In the genomic region with DNA sequence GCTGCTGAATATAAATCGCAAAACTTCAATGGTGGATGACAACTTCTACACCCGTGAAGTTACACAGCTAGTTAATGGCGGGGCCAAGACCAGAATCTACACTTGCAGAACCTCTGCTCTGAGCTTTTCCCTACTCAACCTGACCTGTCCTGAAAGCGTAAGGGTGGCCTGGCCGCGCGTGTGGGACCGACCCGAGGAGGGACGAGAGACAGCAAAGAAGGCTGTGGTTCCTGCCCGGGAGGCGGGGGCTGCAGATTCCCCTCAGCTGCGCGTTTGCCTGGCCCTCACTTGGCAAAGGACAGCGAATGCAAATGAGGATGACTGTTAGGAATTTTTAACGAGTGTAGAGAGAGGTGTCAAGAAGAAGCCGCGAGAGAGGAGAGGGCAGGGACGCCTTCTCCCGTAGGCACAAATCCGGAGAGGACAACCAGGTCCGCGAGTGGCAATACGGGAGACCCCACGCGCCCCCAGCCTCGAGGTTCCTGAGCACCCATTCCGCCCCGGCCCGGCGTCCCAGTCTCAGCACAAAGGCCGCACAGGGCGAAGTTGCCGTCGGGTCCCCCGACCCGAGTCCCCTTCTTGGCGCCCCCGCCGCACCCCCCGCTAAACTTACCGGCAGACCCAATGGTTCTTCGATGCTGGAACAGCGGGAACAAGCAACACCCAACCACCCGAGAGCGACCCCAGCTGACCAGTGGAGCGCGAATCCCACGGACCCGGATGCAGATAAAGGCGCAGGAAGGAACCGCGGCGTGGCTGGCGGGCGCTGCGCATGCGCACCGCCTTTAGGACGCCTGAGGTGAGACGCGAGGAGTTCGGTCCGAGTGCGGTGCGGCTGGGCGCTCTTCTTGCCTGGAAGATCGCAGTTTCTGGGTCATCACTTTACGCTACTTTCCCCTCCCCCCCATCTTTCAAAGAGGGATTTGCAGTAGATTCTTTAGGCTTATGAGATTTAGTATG, we compare ENCODE assay signal across 1 cellular context.
TF ChIP-seq lines count a peak whose summit lies in the region.

Gene GNPDA2 (minus strand): TSS at position 696 of the 960 bp plus-strand sequence. CDS start 4,349 bp downstream, outside the sequence.

TF ChIP-seq in HEK293, 187 proteins besides CTCF, POLR2A, EP300 and RAD21 (continued from another document and continues in another):
- TF ChIP-seq, protein P1, sequence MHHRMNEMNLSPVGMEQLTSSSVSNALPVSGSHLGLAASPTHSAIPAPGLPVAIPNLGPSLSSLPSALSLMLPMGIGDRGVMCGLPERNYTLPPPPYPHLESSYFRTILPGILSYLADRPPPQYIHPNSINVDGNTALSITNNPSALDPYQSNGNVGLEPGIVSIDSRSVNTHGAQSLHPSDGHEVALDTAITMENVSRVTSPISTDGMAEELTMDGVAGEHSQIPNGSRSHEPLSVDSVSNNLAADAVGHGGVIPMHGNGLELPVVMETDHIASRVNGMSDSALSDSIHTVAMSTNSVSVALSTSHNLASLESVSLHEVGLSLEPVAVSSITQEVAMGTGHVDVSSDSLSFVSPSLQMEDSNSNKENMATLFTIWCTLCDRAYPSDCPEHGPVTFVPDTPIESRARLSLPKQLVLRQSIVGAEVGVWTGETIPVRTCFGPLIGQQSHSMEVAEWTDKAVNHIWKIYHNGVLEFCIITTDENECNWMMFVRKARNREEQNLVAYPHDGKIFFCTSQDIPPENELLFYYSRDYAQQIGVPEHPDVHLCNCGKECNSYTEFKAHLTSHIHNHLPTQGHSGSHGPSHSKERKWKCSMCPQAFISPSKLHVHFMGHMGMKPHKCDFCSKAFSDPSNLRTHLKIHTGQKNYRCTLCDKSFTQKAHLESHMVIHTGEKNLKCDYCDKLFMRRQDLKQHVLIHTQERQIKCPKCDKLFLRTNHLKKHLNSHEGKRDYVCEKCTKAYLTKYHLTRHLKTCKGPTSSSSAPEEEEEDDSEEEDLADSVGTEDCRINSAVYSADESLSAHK (tag by site-specific recombination; IDR thresholded peaks at IDR 0.05): no peak
- TF ChIP-seq, protein P2, sequence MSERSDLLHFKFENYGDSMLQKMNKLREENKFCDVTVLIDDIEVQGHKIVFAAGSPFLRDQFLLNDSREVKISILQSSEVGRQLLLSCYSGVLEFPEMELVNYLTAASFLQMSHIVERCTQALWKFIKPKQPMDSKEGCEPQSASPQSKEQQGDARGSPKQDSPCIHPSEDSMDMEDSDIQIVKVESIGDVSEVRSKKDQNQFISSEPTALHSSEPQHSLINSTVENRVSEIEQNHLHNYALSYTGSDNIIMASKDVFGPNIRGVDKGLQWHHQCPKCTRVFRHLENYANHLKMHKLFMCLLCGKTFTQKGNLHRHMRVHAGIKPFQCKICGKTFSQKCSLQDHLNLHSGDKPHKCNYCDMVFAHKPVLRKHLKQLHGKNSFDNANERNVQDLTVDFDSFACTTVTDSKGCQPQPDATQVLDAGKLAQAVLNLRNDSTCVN (tag by site-specific recombination; optimal IDR thresholded peaks at IDR 0.05): peak; percentile 40
- TF ChIP-seq BCL11A (tag by site-specific recombination; IDR thresholded peaks at IDR 0.05; ENCODE audit: low read depth) (no peak), ZNF624 (tag by site-specific recombination; IDR thresholded peaks at IDR 0.05) (no peak), ZFP37 (tag by site-specific recombination; IDR thresholded peaks at IDR 0.05) (0 out of 2 replicates have a peak, but pooled peaks have one; percentile 9), WT1 (tag by site-specific recombination; IDR thresholded peaks at IDR 0.05) (no peak), GLIS1 (tag by site-specific recombination; IDR thresholded peaks at IDR 0.05) (peak; percentile 33; the same call in 1 of the 2 replicates), KLF9 (tag by site-specific recombination; IDR thresholded peaks at IDR 0.05; ENCODE audit: low read depth) (no peak), ZNF529 (tag by site-specific recombination; IDR thresholded peaks at IDR 0.05; ENCODE audit: insufficient replicate concordance) (no peak), PRDM2 (tag by site-specific recombination; IDR thresholded peaks at IDR 0.05; ENCODE audit: borderline replicate concordance) (no peak), ZNF548 (tag by site-specific recombination; IDR thresholded peaks at IDR 0.05) (no peak), PATZ1 (tag by site-specific recombination; IDR thresholded peaks at IDR 0.05) (peak; percentile 67), ZNF514 (tag by site-specific recombination; IDR thresholded peaks at IDR 0.05) (no peak), ZNF621 (tag by site-specific recombination; IDR thresholded peaks at IDR 0.05) (no peak), ZNF521 (tag by site-specific recombination; IDR thresholded peaks at IDR 0.05) (no peak), GLIS2 (tag by site-specific recombination; IDR thresholded peaks at IDR 0.05) (peak; percentile 77), ZNF274 (IDR thresholded peaks at IDR 0.05; ENCODE audit: low read length) (no peak), ZNF274 (tag by site-specific recombination; IDR thresholded peaks at IDR 0.05; ENCODE audit: borderline replicate concordance) (no peak), ZNF501 (tag by site-specific recombination; IDR thresholded peaks at IDR 0.05) (0 out of 2 replicates have a peak, but pooled peaks have one; percentile 64), YY2 (tag by site-specific recombination; IDR thresholded peaks at IDR 0.05) (no peak), ZNF707 (tag by site-specific recombination; IDR thresholded peaks at IDR 0.05) (no peak), ZNF335 (tag by site-specific recombination; conservative IDR thresholded peaks at IDR 0.05) (peak; percentile 64), ZSCAN16 (tag by site-specific recombination; IDR thresholded peaks at IDR 0.05) (no peak), ZNF449 (tag by site-specific recombination; IDR thresholded peaks at IDR 0.05) (peak; percentile 32; the same call in 1 of the 2 replicates), KLF7 (tag by site-specific recombination; IDR thresholded peaks at IDR 0.05; ENCODE audit: borderline replicate concordance) (no peak)
- TF ChIP-seq, protein P3, sequence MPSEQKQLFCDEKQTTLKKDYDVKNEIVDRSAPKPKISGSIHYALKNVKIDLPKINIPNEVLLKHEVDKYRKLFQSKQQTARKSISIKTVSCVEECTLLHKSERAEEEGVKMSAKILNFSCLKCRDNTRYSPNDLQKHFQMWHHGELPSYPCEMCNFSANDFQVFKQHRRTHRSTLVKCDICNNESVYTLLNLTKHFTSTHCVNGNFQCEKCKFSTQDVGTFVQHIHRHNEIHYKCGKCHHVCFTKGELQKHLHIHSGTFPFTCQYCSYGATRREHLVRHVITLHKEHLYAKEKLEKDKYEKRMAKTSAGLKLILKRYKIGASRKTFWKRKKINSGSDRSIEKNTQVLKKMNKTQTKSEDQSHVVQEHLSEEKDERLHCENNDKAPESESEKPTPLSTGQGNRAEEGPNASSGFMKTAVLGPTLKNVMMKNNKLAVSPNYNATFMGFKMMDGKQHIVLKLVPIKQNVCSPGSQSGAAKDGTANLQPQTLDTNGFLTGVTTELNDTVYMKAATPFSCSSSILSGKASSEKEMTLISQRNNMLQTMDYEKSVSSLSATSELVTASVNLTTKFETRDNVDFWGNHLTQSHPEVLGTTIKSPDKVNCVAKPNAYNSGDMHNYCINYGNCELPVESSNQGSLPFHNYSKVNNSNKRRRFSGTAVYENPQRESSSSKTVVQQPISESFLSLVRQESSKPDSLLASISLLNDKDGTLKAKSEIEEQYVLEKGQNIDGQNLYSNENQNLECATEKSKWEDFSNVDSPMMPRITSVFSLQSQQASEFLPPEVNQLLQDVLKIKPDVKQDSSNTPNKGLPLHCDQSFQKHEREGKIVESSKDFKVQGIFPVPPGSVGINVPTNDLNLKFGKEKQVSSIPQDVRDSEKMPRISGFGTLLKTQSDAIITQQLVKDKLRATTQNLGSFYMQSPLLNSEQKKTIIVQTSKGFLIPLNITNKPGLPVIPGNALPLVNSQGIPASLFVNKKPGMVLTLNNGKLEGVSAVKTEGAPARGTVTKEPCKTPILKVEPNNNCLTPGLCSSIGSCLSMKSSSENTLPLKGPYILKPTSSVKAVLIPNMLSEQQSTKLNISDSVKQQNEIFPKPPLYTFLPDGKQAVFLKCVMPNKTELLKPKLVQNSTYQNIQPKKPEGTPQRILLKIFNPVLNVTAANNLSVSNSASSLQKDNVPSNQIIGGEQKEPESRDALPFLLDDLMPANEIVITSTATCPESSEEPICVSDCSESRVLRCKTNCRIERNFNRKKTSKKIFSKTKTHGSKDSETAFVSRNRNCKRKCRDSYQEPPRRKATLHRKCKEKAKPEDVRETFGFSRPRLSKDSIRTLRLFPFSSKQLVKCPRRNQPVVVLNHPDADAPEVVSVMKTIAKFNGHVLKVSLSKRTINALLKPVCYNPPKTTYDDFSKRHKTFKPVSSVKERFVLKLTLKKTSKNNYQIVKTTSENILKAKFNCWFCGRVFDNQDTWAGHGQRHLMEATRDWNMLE (tag by site-specific recombination; conservative IDR thresholded peaks at IDR 0.05; ENCODE audit: low read depth): peak; percentile 76
- TF ChIP-seq, protein P4, sequence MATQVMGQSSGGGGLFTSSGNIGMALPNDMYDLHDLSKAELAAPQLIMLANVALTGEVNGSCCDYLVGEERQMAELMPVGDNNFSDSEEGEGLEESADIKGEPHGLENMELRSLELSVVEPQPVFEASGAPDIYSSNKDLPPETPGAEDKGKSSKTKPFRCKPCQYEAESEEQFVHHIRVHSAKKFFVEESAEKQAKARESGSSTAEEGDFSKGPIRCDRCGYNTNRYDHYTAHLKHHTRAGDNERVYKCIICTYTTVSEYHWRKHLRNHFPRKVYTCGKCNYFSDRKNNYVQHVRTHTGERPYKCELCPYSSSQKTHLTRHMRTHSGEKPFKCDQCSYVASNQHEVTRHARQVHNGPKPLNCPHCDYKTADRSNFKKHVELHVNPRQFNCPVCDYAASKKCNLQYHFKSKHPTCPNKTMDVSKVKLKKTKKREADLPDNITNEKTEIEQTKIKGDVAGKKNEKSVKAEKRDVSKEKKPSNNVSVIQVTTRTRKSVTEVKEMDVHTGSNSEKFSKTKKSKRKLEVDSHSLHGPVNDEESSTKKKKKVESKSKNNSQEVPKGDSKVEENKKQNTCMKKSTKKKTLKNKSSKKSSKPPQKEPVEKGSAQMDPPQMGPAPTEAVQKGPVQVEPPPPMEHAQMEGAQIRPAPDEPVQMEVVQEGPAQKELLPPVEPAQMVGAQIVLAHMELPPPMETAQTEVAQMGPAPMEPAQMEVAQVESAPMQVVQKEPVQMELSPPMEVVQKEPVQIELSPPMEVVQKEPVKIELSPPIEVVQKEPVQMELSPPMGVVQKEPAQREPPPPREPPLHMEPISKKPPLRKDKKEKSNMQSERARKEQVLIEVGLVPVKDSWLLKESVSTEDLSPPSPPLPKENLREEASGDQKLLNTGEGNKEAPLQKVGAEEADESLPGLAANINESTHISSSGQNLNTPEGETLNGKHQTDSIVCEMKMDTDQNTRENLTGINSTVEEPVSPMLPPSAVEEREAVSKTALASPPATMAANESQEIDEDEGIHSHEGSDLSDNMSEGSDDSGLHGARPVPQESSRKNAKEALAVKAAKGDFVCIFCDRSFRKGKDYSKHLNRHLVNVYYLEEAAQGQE (tag by site-specific recombination; IDR thresholded peaks at IDR 0.05): peak; percentile 45; the same call in 1 of the 2 replicates
